In genomic region chr3:36546196-36546595, GRCh38 we compare ENCODE assay signal across 10 cellular contexts.
"Had no signal": no experiment of that assay in that cellular context is flagged by ENCODE, and none has a peak within 500 bp of the region (broad histone marks: within the 10 kb centered on the region; RNA-seq: fewer than 3 reads in every experiment).

No MANE protein-coding gene starts in this region.

- DNase-seq: activated CD4-positive, alpha-beta memory T cell treated with anti-CD3 and anti-CD28 coated beads for 36 hours; activated CD4-positive, CD25-positive, alpha-beta regulatory T cell treated with anti-CD3 and anti-CD28 coated beads, Interleukin-2, amount 50 U/mL, for 72 hours; activated CD8-positive, alpha-beta memory T cell treated with anti-CD3 and anti-CD28 coated beads, Interleukin-2, amount 50 U/mL, for 4 hours; aorta; naive B cell; posterior cingulate gyrus; substantia nigra; trophoblast cell had no signal

- ATAC-seq: esophagus mucosa had no signal

- H3K4me3 ChIP-seq: smooth muscle cell had no signal
